ENCODE assay signal across 11 cellular contexts in the genomic region with DNA sequence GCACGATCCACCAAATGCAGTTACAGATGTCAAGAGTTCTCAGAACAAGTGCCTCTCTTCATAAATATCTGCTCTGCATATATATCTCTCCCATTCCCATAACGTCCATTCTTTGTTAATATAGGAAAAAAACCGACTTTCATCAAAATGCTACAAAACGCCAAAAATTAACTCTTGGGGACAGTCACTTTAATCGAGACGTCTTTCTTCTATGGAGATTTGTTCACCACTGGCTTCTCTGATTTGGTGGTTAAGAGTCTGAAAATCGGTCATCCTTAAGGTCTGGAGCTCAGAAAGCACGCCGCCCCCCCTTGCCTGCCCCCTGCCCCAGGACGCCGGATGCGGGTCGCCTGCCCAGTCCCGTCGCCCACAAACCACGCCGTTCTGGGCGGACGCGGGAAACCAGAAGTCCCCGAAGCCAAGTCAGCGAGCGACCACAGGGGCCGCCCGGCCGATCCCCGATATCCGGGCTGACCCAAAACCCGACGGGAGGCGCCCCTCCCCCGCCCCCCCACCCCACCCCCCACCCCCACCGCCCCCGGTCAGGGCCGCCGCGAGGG.
DNase-seq lines count a peak whose midpoint lies in the region; ATAC-seq and TF ChIP-seq lines count a peak whose summit lies in the region.
"Had no signal": no experiment of that assay in that cellular context is flagged by ENCODE, and none has a peak within 500 bp of the region (broad histone marks: within the 10 kb centered on the region; RNA-seq: fewer than 3 reads in every experiment).

No MANE protein-coding gene starts in this region.

- CTCF ChIA-PET in activated CD4-positive, alpha-beta T cell treated with anti-CD3 and anti-CD28 coated beads for 36 hours (lab: Charles Lee): interaction anchor here (1.2 kb wide), 1 partner anchor 430 kb away, joined by 4 read pairs; no protein-coding TSS in a partner anchor

- POLR2A ChIA-PET in activated CD4-positive, alpha-beta T cell treated with anti-CD3 and anti-CD28 coated beads for 36 hours (lab: Charles Lee): no interaction called here

- no peaks in the 10 kb centered on the region for H3K9me3 ChIP-seq in stomach

- 3 to 8% (median 6%) methylated on average over 18 to 33 of the region's 37 CpGs for WGBS in stomach, 5 donors

- peak overlapping the region; percentile 47 for H3K4me3 Mint-ChIP-seq in activated CD4-positive, alpha-beta T cell treated with anti-CD3 and anti-CD28 coated beads for 36 hours
- H3K4me3 Mint-ChIP-seq in activated T-helper 2 cell treated with anti-CD3 and anti-CD28 coated beads, Interferon-gamma antibody, Interleukin-2, Interleukin-4, amounts not matched to agents 10 μg/mL and 5 μg/mL and 100 μg/mL, durations not matched to agents 14 hours and 24 hours and 36 hours (ENCODE audit: low read depth): peak overlapping the region; percentile 28

- no peak for ATAC-seq in activated CD4-positive, alpha-beta T cell treated with anti-CD3 and anti-CD28 coated beads for 36 hours
- ATAC-seq in HG02678 (IDR thresholded peaks at IDR 0.05; ENCODE audit: unreplicated experiment): no peak

- TF ChIP-seq CTCF in kidney epithelial cell (IDR thresholded peaks at IDR 0.05; ENCODE audit: insufficient read depth, low read length, poor library complexity, severe bottlenecking) (no peak), stomach (IDR thresholded peaks at IDR 0.05) (no peak)

- no peak for TF ChIP-seq POLR2A in stomach (IDR thresholded peaks at IDR 0.05)

- TF ChIP-seq EP300 in stomach (IDR thresholded peaks at IDR 0.05): no peak

- no peaks in the 10 kb centered on the region for H3K36me3 Mint-ChIP-seq in activated CD4-positive, alpha-beta T cell treated with anti-CD3 and anti-CD28 coated beads for 36 hours (ENCODE audit: low read depth)
- no peaks in the 10 kb centered on the region for H3K36me3 Mint-ChIP-seq in activated T-helper 2 cell treated with anti-CD3 and anti-CD28 coated beads, Interferon-gamma antibody, Interleukin-2, Interleukin-4, amounts not matched to agents 10 μg/mL and 5 μg/mL and 100 μg/mL, durations not matched to agents 14 hours and 24 hours and 36 hours (ENCODE audit: low read depth)

- H3K9me3 Mint-ChIP-seq in activated CD4-positive, alpha-beta T cell treated with anti-CD3 and anti-CD28 coated beads for 36 hours (ENCODE audit: low read depth): no peaks in the 10 kb centered on the region
- no peaks in the 10 kb centered on the region for H3K9me3 Mint-ChIP-seq in activated T-helper 2 cell treated with anti-CD3 and anti-CD28 coated beads, Interferon-gamma antibody, Interleukin-2, Interleukin-4, amounts not matched to agents 10 μg/mL and 5 μg/mL and 100 μg/mL, durations not matched to agents 14 hours and 24 hours and 36 hours

- peaks cover 7% of the 10 kb centered on the region for H3K4me1 Mint-ChIP-seq in activated CD4-positive, alpha-beta T cell treated with anti-CD3 and anti-CD28 coated beads for 36 hours
- peaks cover 3% of the 10 kb centered on the region for H3K4me1 Mint-ChIP-seq in activated T-helper 2 cell treated with anti-CD3 and anti-CD28 coated beads, Interferon-gamma antibody, Interleukin-2, Interleukin-4, amounts not matched to agents 10 μg/mL and 5 μg/mL and 100 μg/mL, durations not matched to agents 14 hours and 24 hours and 36 hours (ENCODE audit: low read depth)

- H3K27me3 ChIP-seq in kidney epithelial cell (ENCODE audit: control insufficient read depth, insufficient read depth, low read length): peaks cover 8% of the 10 kb centered on the region
- peaks cover 0 to 75% (median 49%) of the 10 kb centered on the region in 3 donors for H3K27me3 ChIP-seq in stomach

- H3K27ac Mint-ChIP-seq in activated CD4-positive, alpha-beta T cell treated with anti-CD3 and anti-CD28 coated beads for 36 hours: no peak overlapping the region
- no peak overlapping the region for H3K27ac Mint-ChIP-seq in activated T-helper 2 cell treated with anti-CD3 and anti-CD28 coated beads, Interferon-gamma antibody, Interleukin-2, Interleukin-4, amounts not matched to agents 10 μg/mL and 5 μg/mL and 100 μg/mL, durations not matched to agents 14 hours and 24 hours and 36 hours

- peaks cover 49% of the 10 kb centered on the region for H3K27me3 Mint-ChIP-seq in activated CD4-positive, alpha-beta T cell treated with anti-CD3 and anti-CD28 coated beads for 36 hours
- H3K27me3 Mint-ChIP-seq in activated T-helper 2 cell treated with anti-CD3 and anti-CD28 coated beads, Interferon-gamma antibody, Interleukin-2, Interleukin-4, amounts not matched to agents 10 μg/mL and 5 μg/mL and 100 μg/mL, durations not matched to agents 14 hours and 24 hours and 36 hours (ENCODE audit: low read depth): peaks cover 56% of the 10 kb centered on the region

- no peaks in the 10 kb centered on the region for H3K36me3 ChIP-seq in kidney epithelial cell (ENCODE audit: control insufficient read depth, insufficient read depth, low read length)
- H3K36me3 ChIP-seq in stomach: no peaks in the 10 kb centered on the region

- H3K4me1 ChIP-seq in stomach: peaks cover 8 to 33% (median 21%) of the 10 kb centered on the region in 4 donors

- H3K4me3 ChIP-seq in kidney epithelial cell (ENCODE audit: low read depth, low read length) (peak overlapping the region; percentile 66), stomach (peak overlapping the region; percentile 45 to 65 (median 53))

- no peak for DNase-seq in activated CD4-positive, alpha-beta T cell treated with anti-CD3 and anti-CD28 coated beads for 36 hours
- no peak for DNase-seq in activated CD4-positive, alpha-beta T cell treated with anti-CD3 and anti-CD28 coated beads, Interleukin-2, amount 50 U/mL, for 1 hour
- DNase-seq in activated T-helper 2 cell treated with anti-CD3 and anti-CD28 coated beads, Interferon-gamma antibody, Interleukin-2, Interleukin-4, amounts not matched to agents 10 μg/mL and 5 μg/mL and 100 μg/mL, durations not matched to agents 14 hours and 24 hours and 36 hours (ENCODE audit: low spot score): no peak
- DNase-seq in kidney epithelial cell (ENCODE audit: low read depth) (no peak), stomach (no peak), AG20443 (ENCODE audit: low spot score) (no peak)
- no peak for DNase-seq in activated effector memory CD4-positive, alpha-beta T cell treated with anti-CD3 and anti-CD28 coated beads, Interleukin-2, amount 50 U/mL, for 16 hours
- DNase-seq: activated CD4-positive, alpha-beta T cell treated with anti-CD3 and anti-CD28 coated beads for 4 hours; AML-193; NK-92 treated with Interleukin-12 subunit alpha and Interleukin-12 subunit beta, amount 100 ng/mL, for 24 hours had no signal

- intact Hi-C loops in activated CD4-positive, alpha-beta T cell treated with anti-CD3 and anti-CD28 coated beads for 36 hours (cut with DNase I, micrococcal nuclease): loop anchor here in 1 of 2 experiments (5.0 kb wide), 1 partner anchor 253 kb away; a partner anchor contains a TSS
- intact Hi-C loops in activated T-helper 2 cell treated with anti-CD3 and anti-CD28 coated beads, Interferon-gamma antibody, Interleukin-2, Interleukin-4, amounts not matched to agents 10 μg/mL and 5 μg/mL and 100 μg/mL, durations not matched to agents 14 hours and 24 hours and 36 hours (cut with micrococcal nuclease): no loop called here
- intact Hi-C loops in stomach (cut with DNase I; ENCODE audit: low total_unique reads): no loop called here

- H3K27ac ChIP-seq in stomach: no peak overlapping the region
